6 cellular contexts compared by ENCODE assay signal in genomic region chr6:41073968-41074691, GRCh38. TPM values are rescaled to one million over a fixed set of nuclear protein-coding genes. Genes with fewer than 3 reads are reported as not detected.
DNase-seq lines count a peak whose midpoint lies in the region; ATAC-seq, FAIRE-seq and TF ChIP-seq lines count a peak whose summit lies in the region.

No MANE protein-coding gene starts in this region.

- H3K4me3 ChIP-seq in hepatocyte (peak overlapping the region; percentile 88), upper lobe of right lung (peak overlapping the region; percentile 87)

- FAIRE-seq in GM12891 (lab: Jason Lieb, UNC) = no peak

- CTCF ChIA-PET in RWPE1 (lab: Yijun Ruan, JAX) = interaction anchor here (2.1 kb wide), 1 partner anchor 46 kb away, joined by 7 read pairs; no protein-coding TSS in a partner anchor

- POLR2A ChIA-PET in RWPE1 (lab: Yijun Ruan, JAX; ENCODE audit: low non-redundant PET) = no interaction called here

- H3K9me2 ChIP-seq in hepatocyte (replicated peaks; ENCODE audit: insufficient read depth) = no peaks in the 10 kb centered on the region

- no peak for TF ChIP-seq POLR2A in GM12891 (IDR thresholded peaks at IDR 0.05; ENCODE audit: low read depth, low read length)

- WGBS in hepatocyte (ENCODE audit: low lambda C conversion rate, missing lambda C conversion rate) = 2% methylated on average over 11 of the region's 11 CpGs

- H3K9me3 ChIP-seq in hepatocyte (ENCODE audit: low read depth) = no peaks in the 10 kb centered on the region
- no peaks in the 10 kb centered on the region for H3K9me3 ChIP-seq in upper lobe of right lung

- H2AFZ ChIP-seq in hepatocyte = peak overlapping the region; percentile 61

- intact Hi-C loops in upper lobe of right lung (cut with DNase I) = no loop called here

- DNase-seq in GM12891 (ENCODE audit: insufficient read length, low spot score) = no peak
- peak; percentile 5 for DNase-seq in RWPE1 (ENCODE audit: low spot score)
- peak; percentile 49 for DNase-seq in hepatocyte (ENCODE audit: low spot score)
- DNase-seq in upper lobe of right lung = no peak
- DNase-seq in activated effector memory CD4-positive, alpha-beta T cell treated with Interleukin-2 at 50 U/mL for 16 hours = no peak
- no peak for DNase-seq in NCI-H1930 (lab: John Stamatoyannopoulos, UW)

- no peak for ATAC-seq in upper lobe of right lung

- H3K27me3 ChIP-seq in hepatocyte (no peaks in the 10 kb centered on the region), upper lobe of right lung (no peaks in the 10 kb centered on the region)

- peaks cover 66% of the 10 kb centered on the region for H3K79me2 ChIP-seq in hepatocyte

- H3K27ac ChIP-seq in RWPE1 (peak overlapping the region; percentile 100), hepatocyte (peak overlapping the region; percentile 99), upper lobe of right lung (peak overlapping the region; percentile 98)

- peaks cover 15% of the 10 kb centered on the region for H3K4me1 ChIP-seq in hepatocyte (ENCODE audit: insufficient read depth)
- H3K4me1 ChIP-seq in upper lobe of right lung = peaks cover 36% of the 10 kb centered on the region

- H4K20me1 ChIP-seq in hepatocyte (ENCODE audit: insufficient read depth, poor library complexity, severe bottlenecking) = peaks cover 39% of the 10 kb centered on the region

- no peak for TF ChIP-seq CTCF in RWPE1 (conservative IDR thresholded peaks at IDR 0.05; ENCODE audit: low read depth)
- no peak for TF ChIP-seq CTCF in hepatocyte (IDR thresholded peaks at IDR 0.05; ENCODE audit: poor library complexity)
- no peak for TF ChIP-seq CTCF in upper lobe of right lung (IDR thresholded peaks at IDR 0.05)

- H3K36me3 ChIP-seq in hepatocyte (replicated peaks; ENCODE audit: insufficient read depth, low read depth) (no peaks in the 10 kb centered on the region), upper lobe of right lung (peaks cover 12% of the 10 kb centered on the region)

- peak overlapping the region; percentile 93 for H3K4me2 ChIP-seq in hepatocyte

TF ChIP-seq in GM12891, 5 proteins besides CTCF, POLR2A, EP300 and RAD21:
- TF ChIP-seq SPI1 (IDR thresholded peaks at IDR 0.05; ENCODE audit: low read depth, low read length) = peak; percentile 46
- no peak for TF ChIP-seq POLR2AphosphoS5 (IDR thresholded peaks at IDR 0.05; ENCODE audit: low read depth, low read length)

RNA-seq across cellular contexts. Expression of gene NFYA, which starts 1.4 kb away (rescaled TPM):
- polyA plus RNA-seq in GM12891 (2012; ENCODE audit: low read depth, missing spikeins) = 15.7 TPM
- 25.2 TPM in 2 replicates for total RNA-seq in hepatocyte
- 16.8 and 18.7 TPM in 2 replicates for polyA plus RNA-seq in hepatocyte
- 23.9 TPM for total RNA-seq in upper lobe of right lung

RNA-seq across cellular contexts. Expression of gene OARD1, which starts 2.0 kb away (rescaled TPM):
- polyA plus RNA-seq in GM12891 (2012; ENCODE audit: low read depth, missing spikeins) = 41.3 TPM
- total RNA-seq in hepatocyte = 28.0 and 31.2 TPM in 2 replicates
- 37.7 and 46.4 TPM in 2 replicates for polyA plus RNA-seq in hepatocyte
- total RNA-seq in upper lobe of right lung = 22.1 TPM

RNA-seq across cellular contexts. Expression of gene APOBEC2, which starts 21.1 kb away (rescaled TPM):
- polyA plus RNA-seq in GM12891 (2012; ENCODE audit: low read depth, missing spikeins) = not detected
- total RNA-seq in hepatocyte = 2.9 and 3.1 TPM in 2 replicates
- 2.8 and 4.3 TPM in 2 replicates for polyA plus RNA-seq in hepatocyte
- not detected for total RNA-seq in upper lobe of right lung

RNA-seq across cellular contexts. Expression of gene TSPO2, which starts 31.9 kb away (rescaled TPM):
- polyA plus RNA-seq in GM12891 (2012; ENCODE audit: low read depth, missing spikeins) = not detected
- 0.27 TPM in 1 of 2 replicates, not detected in the other for total RNA-seq in hepatocyte
- polyA plus RNA-seq in hepatocyte = 0.36 and 2.7 TPM in 2 replicates
- not detected for total RNA-seq in upper lobe of right lung

RNA-seq across cellular contexts. Expression of gene UNC5CL, which starts 35.1 kb away (rescaled TPM):
- polyA plus RNA-seq in GM12891 (2012; ENCODE audit: low read depth, missing spikeins) = 0.31 TPM
- total RNA-seq in hepatocyte (38.1 and 42.9 TPM in 2 replicates), upper lobe of right lung (1.4 TPM)
- 37.1 and 41.3 TPM in 2 replicates for polyA plus RNA-seq in hepatocyte

Comparison
In these comparisons a context has a peak if more than half of its experiments do, and no peak if none do; other contexts are left out.
1. DNase-seq: peak in RWPE1 (single experiment) and hepatocyte (single experiment); none in GM12891 (single experiment), upper lobe of right lung (single experiment), activated effector memory CD4-positive, alpha-beta T cell treated with Interleukin-2 at 50 U/mL for 16 hours (single experiment) and NCI-H1930 (0 of 2).
2. Peak in every context shown above with its lines, with median percentiles within 50 percentile points of each other: H3K27ac ChIP-seq.